In the genomic region with DNA sequence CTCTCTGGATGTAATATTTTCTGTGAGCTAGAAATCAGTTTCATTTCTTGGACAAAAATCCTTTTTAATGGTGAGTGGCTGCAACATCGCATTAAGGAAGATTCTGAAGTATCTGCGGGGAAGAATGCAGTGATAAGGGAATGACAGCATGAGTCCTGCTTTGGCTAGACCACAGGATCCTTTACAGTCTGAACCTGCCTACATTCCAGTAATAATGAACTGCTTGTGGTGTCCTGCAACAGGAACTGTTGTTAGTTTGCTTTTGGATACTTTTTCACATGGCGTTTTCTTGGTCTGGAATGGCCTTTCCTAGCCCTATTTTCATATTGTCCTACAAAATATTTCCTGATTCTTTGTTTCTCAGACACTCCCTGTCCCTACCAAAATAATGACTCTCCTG, we compare ENCODE assay signal across 1 cellular context.
TF ChIP-seq lines count a peak whose summit lies in the region.

No MANE protein-coding gene starts in this region.

TF ChIP-seq in IMR-90, 13 proteins besides CTCF, POLR2A, EP300 and RAD21 (continued from another document):
- TF ChIP-seq, protein P1, sequence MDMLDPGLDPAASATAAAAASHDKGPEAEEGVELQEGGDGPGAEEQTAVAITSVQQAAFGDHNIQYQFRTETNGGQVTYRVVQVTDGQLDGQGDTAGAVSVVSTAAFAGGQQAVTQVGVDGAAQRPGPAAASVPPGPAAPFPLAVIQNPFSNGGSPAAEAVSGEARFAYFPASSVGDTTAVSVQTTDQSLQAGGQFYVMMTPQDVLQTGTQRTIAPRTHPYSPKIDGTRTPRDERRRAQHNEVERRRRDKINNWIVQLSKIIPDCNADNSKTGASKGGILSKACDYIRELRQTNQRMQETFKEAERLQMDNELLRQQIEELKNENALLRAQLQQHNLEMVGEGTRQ (IDR thresholded peaks at IDR 0.05; ENCODE audit: low read depth, low read length), result no peak
- TF ChIP-seq CEBPB (IDR thresholded peaks at IDR 0.05; ENCODE audit: low read depth, low read length), result no peak
